Comparison of ENCODE assay signal across 24 cellular contexts in the genomic region with DNA sequence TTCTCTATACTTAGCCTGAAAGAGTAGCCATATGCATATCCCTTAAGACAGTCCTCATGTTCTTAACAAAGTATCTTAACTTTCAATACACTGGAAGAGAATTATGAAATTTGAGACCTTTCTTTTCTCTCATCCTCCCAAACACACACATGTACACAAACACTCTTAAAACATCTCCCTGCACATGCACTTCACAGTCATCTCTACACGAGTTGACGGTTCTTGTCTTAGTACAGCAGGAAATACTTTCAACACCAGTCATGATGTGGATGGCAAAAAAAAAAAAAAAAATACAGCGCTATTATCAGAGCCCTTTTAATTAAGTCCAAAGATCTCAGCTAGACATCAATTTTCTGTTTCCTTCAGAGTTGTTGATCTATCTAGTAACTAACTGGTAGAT. TPM values are rescaled to one million over a fixed set of nuclear protein-coding genes. Genes with fewer than 3 reads are reported as not detected.
A peak's percentile ranks its signal among the peaks of the same experiment; 100 is the strongest.
DNase-seq lines count a peak whose midpoint lies in the region; ATAC-seq and TF ChIP-seq lines count a peak whose summit lies in the region.
"Had no signal": no experiment of that assay in that cellular context is flagged by ENCODE, and none has a peak within 500 bp of the region (broad histone marks: within the 10 kb centered on the region; RNA-seq: fewer than 3 reads in every experiment).

No MANE protein-coding gene starts in this region.

- H2BK5ac ChIP-seq in trophoblast cell (ENCODE audit: low read depth, low read length, poor library complexity): no peak overlapping the region

- H4K12ac ChIP-seq in trophoblast cell (ENCODE audit: low read depth, low read length): no peak overlapping the region

- H3K9me3 ChIP-seq in trophoblast cell (ENCODE audit: insufficient read depth, low read depth, low read length): no peaks in the 10 kb centered on the region
- H3K9me3 ChIP-seq: adrenal gland, neutrophil had no signal

- H2BK12ac ChIP-seq in trophoblast cell (ENCODE audit: low read length): no peak overlapping the region

- no peak overlapping the region for H3K23ac ChIP-seq in trophoblast cell (ENCODE audit: low read length)

- no peak overlapping the region for H4K8ac ChIP-seq in trophoblast cell (ENCODE audit: low read depth, low read length)

- no peak overlapping the region for H4K91ac ChIP-seq in trophoblast cell (ENCODE audit: low read depth, low read length)

- no peak overlapping the region for H3K9ac ChIP-seq in trophoblast cell (ENCODE audit: low read length)

- no peaks in the 10 kb centered on the region for H3K36me3 ChIP-seq in trophoblast cell (ENCODE audit: control insufficient read depth in 1 of 2, insufficient read depth in 2 of 2, low read length in 2 of 2)
- H3K36me3 ChIP-seq: adrenal gland, cardiac muscle cell, neutrophil had no signal

- no peaks in the 10 kb centered on the region for H3K9me3 Mint-ChIP-seq in nephron progenitor cell
- H3K9me3 Mint-ChIP-seq: CD14-positive monocyte, endodermal cell had no signal

- H2AFZ ChIP-seq in trophoblast cell (ENCODE audit: insufficient read depth, low read length, poor library complexity): no peak overlapping the region

- H3K27ac ChIP-seq in trophoblast cell (ENCODE audit: low read depth, low read length): no peak overlapping the region
- H3K27ac ChIP-seq: adrenal gland, cardiac muscle cell, neutrophil, SK-N-MC had no signal

- H3K27me3 Mint-ChIP-seq in nephron progenitor cell (ENCODE audit: low read depth, poor library complexity): peaks cover 3% of the 10 kb centered on the region

- H3K18ac ChIP-seq in trophoblast cell (ENCODE audit: low read length): no peak overlapping the region

- TF ChIP-seq CTCF in AG10803 (conservative IDR thresholded peaks at IDR 0.05; ENCODE audit: low read length) (no peak), nephron progenitor cell (IDR thresholded peaks at IDR 0.05) (no peak)

- no peak overlapping the region for H3K4me3 Mint-ChIP-seq in nephron progenitor cell
- H3K4me3 Mint-ChIP-seq: CD14-positive monocyte, endodermal cell had no signal

- peaks cover 14% of the 10 kb centered on the region for H3K4me1 Mint-ChIP-seq in nephron progenitor cell
- H3K4me1 Mint-ChIP-seq: CD14-positive monocyte had no signal

- H3K79me1 ChIP-seq in trophoblast cell (ENCODE audit: low read length): no peaks in the 10 kb centered on the region

- no peak overlapping the region for H2AK5ac ChIP-seq in trophoblast cell (ENCODE audit: low read length)

- no peaks in the 10 kb centered on the region for H3K79me2 ChIP-seq in trophoblast cell (ENCODE audit: control insufficient read depth, insufficient read depth, low read length, poor library complexity)

- H3K4ac ChIP-seq in trophoblast cell (ENCODE audit: low read depth, low read length): no peak overlapping the region

- no peaks in the 10 kb centered on the region for H3K27me3 ChIP-seq in trophoblast cell (ENCODE audit: insufficient read depth, low read length)
- H3K27me3 ChIP-seq: adrenal gland, cardiac muscle cell had no signal

- no peak for ATAC-seq in HG02610 (IDR thresholded peaks at IDR 0.05; ENCODE audit: unreplicated experiment)
- ATAC-seq: K562 had no signal

- H3K4me3 ChIP-seq in AG10803 (ENCODE audit: low read length) (no peak overlapping the region), trophoblast cell (ENCODE audit: low read depth, low read length) (no peak overlapping the region)
- H3K4me3 ChIP-seq: adrenal gland, cardiac muscle cell, K562, SK-N-MC had no signal

- H3K4me2 ChIP-seq in trophoblast cell (ENCODE audit: low read length): no peak overlapping the region

- peak; percentile 37 for DNase-seq in AG10803 (ENCODE audit: low read depth)
- peak; percentile 64 for DNase-seq in HT1080 (ENCODE audit: low read depth)
- peak; percentile 52 for DNase-seq in dermis blood vessel endothelial cell
- no peak for DNase-seq in nephron progenitor cell
- DNase-seq in trophoblast cell: no peak
- no peak for DNase-seq in NCI-H2107 treated with DMSO at 0.1 percent for 48 hours (lab: John Stamatoyannopoulos, UW; ENCODE audit: unreplicated experiment)
- no peak for DNase-seq in T-helper 9 cell
- DNase-seq: activated CD4-positive, alpha-beta T cell treated with anti-CD3 and anti-CD28 coated beads for 4 hours; activated CD8-positive, alpha-beta memory T cell treated with anti-CD3 and anti-CD28 coated beads for 24 hours; activated gamma-delta T cell treated with Interleukin-2 at 50 U/mL for 16 hours; activated T-cell treated with anti-CD3 and anti-CD28 coated beads, Interleukin-2, amount 50 U/mL, for 1 hour; adrenal gland; Calu3; cortex of kidney; endodermal cell; head of caudate nucleus; NCI-H1417 treated with DMSO at 0.1 percent for 48 hours; T-helper 2 cell had no signal

- WGBS in trophoblast cell (ENCODE audit: extremely low coverage, insufficient coverage, insufficient read length): no CpG with 5 or more reads among the region's 3 CpGs

- no peaks in the 10 kb centered on the region for H3K36me3 Mint-ChIP-seq in nephron progenitor cell (ENCODE audit: low read depth)
- H3K36me3 Mint-ChIP-seq: CD14-positive monocyte had no signal

- H3K4me1 ChIP-seq in trophoblast cell (ENCODE audit: control insufficient read depth in 1 of 2, insufficient read depth in 2 of 2, low read length in 2 of 2): no peaks in the 10 kb centered on the region
- H3K4me1 ChIP-seq: adrenal gland had no signal

- no peak overlapping the region for H2BK120ac ChIP-seq in trophoblast cell (ENCODE audit: insufficient read depth, low read length, poor library complexity)

- H3K14ac ChIP-seq in trophoblast cell (ENCODE audit: low read length): no peak overlapping the region

- H3K27ac Mint-ChIP-seq in nephron progenitor cell: peak overlapping the region; percentile 21
- H3K27ac Mint-ChIP-seq: CD14-positive monocyte, endodermal cell had no signal

RNA-seq across cellular contexts. Expression of a gene that starts 43.6 kb away (rescaled TPM):
- 0.07 and 0.43 TPM in 2 replicates for total RNA-seq in HT1080 (2014; rRNA removed; shearing (Covaris generic))
- polyA plus RNA-seq in HT1080 (2015; cell fraction: cytosol; rRNA removed): 0.18 and 0.22 TPM in 2 replicates
- polyA plus RNA-seq in HT1080 (2015; cell fraction: nucleus; rRNA removed): 0.16 and 0.18 TPM in 2 replicates
- 0.51 TPM in 2 replicates for total RNA-seq in dermis blood vessel endothelial cell
- not detected in 2 replicates for polyA plus RNA-seq in trophoblast cell (2013)
- total RNA-seq: Calu3, cardiac muscle cell, endodermal cell, K562 had no signal
- polyA plus RNA-seq: cardiac muscle cell, CD14-positive monocyte, K562 had no signal

Comparison
In these comparisons a context has a peak if more than half of its experiments do, and no peak if none do; other contexts are left out.
1. DNase-seq: peak in AG10803 (single experiment), HT1080 (single experiment) and dermis blood vessel endothelial cell (single experiment); none in nephron progenitor cell (single experiment), trophoblast cell (0 of 2), NCI-H2107 treated with DMSO at 0.1 percent for 48 hours (single experiment) and T-helper 9 cell (single experiment).